ENCODE assay signal across 19 cellular contexts in the genomic region with DNA sequence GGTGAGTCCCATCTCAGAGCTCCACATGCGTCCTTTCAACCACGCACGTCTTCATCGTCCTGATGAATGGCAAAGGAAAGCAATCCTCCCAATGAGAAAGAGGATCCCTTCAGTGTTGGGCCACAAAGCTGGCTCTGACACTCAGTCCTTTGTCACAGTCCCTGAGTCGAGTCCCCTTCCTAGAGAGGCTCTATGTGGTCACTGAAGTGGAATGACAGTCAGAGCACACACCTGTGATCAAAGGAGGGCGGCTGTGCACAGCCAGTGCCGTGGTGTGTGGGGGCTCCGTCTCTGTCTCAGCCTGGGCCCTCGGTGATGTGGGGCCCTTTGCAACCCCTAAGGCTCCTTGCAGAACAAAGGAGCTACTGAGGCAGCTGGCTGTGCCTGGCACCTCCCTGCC.
"Had no signal": no experiment of that assay in that cellular context is flagged by ENCODE, and none has a peak within 500 bp of the region (broad histone marks: within the 10 kb centered on the region; RNA-seq: fewer than 3 reads in every experiment).

No MANE protein-coding gene starts in this region.

- H3K4me3 ChIP-seq: body of pancreas, lung, stomach, testis, upper lobe of left lung had no signal

- H3K27ac ChIP-seq: body of pancreas, stomach, testis, upper lobe of left lung had no signal

- H3K4me3 Mint-ChIP-seq: activated CD4-positive, alpha-beta T cell treated with anti-CD3 and anti-CD28 coated beads, Interleukin-2, amount 10 ng/mL, durations not matched to agents 24 days and 14 days; activated CD8-positive, alpha-beta T cell treated with anti-CD3 and anti-CD28 coated beads for 36 hours; activated naive CD4-positive, alpha-beta T cell treated with anti-CD3 and anti-CD28 coated beads for 36 hours; activated T-cell treated with anti-CD3 and anti-CD28 coated beads, Interleukin-2, amount 50 U/mL, for 24 hours; mesothelial cell of epicardium; nephron had no signal

- H3K4me1 ChIP-seq: body of pancreas, stomach had no signal

- H3K36me3 Mint-ChIP-seq: mesothelial cell of epicardium had no signal

- H3K27ac Mint-ChIP-seq: activated CD4-positive, alpha-beta T cell treated with anti-CD3 and anti-CD28 coated beads, Interleukin-2, amount 10 ng/mL, durations not matched to agents 24 days and 14 days; activated CD8-positive, alpha-beta T cell treated with anti-CD3 and anti-CD28 coated beads for 36 hours; activated naive CD4-positive, alpha-beta T cell treated with anti-CD3 and anti-CD28 coated beads for 36 hours; activated T-cell treated with anti-CD3 and anti-CD28 coated beads, Interleukin-2, amount 50 U/mL, for 24 hours; mesothelial cell of epicardium; nephron; progenitor cell of endocrine pancreas had no signal

- H3K9me3 ChIP-seq: body of pancreas, stomach, testis, upper lobe of left lung had no signal

- H3K4me1 Mint-ChIP-seq: activated CD4-positive, alpha-beta T cell treated with anti-CD3 and anti-CD28 coated beads, Interleukin-2, amount 10 ng/mL, durations not matched to agents 24 days and 14 days had no signal

- DNase-seq: activated CD4-positive, alpha-beta T cell treated with anti-CD3 and anti-CD28 coated beads, Interleukin-2, amount 10 ng/mL, durations not matched to agents 24 days and 14 days; activated CD8-positive, alpha-beta T cell treated with anti-CD3 and anti-CD28 coated beads for 36 hours; activated naive CD4-positive, alpha-beta T cell treated with anti-CD3 and anti-CD28 coated beads for 36 hours; activated T-cell treated with anti-CD3 and anti-CD28 coated beads, Interleukin-2, amount 50 U/mL, for 24 hours; body of pancreas; dermis blood vessel endothelial cell; foreskin fibroblast; hypothalamus; islet precursor cell; right cardiac atrium; stimulated activated CD4-positive, alpha-beta T cell treated with anti-CD3 and anti-CD28 coated beads, Interleukin-2, amount 100 ng/mL, for 24 hours; stomach; T-helper 9 cell; testis; upper lobe of left lung had no signal

- H3K36me3 ChIP-seq: stomach, upper lobe of left lung had no signal

- H3K27me3 ChIP-seq: body of pancreas, stomach, testis, upper lobe of left lung had no signal

- H3K27me3 Mint-ChIP-seq: activated CD4-positive, alpha-beta T cell treated with anti-CD3 and anti-CD28 coated beads, Interleukin-2, amount 10 ng/mL, durations not matched to agents 24 days and 14 days; activated CD8-positive, alpha-beta T cell treated with anti-CD3 and anti-CD28 coated beads for 36 hours had no signal

- H3K9me3 Mint-ChIP-seq: activated CD4-positive, alpha-beta T cell treated with anti-CD3 and anti-CD28 coated beads, Interleukin-2, amount 10 ng/mL, durations not matched to agents 24 days and 14 days; activated CD8-positive, alpha-beta T cell treated with anti-CD3 and anti-CD28 coated beads for 36 hours; activated naive CD4-positive, alpha-beta T cell treated with anti-CD3 and anti-CD28 coated beads for 36 hours; activated T-cell treated with anti-CD3 and anti-CD28 coated beads, Interleukin-2, amount 50 U/mL, for 24 hours had no signal
